8 cellular contexts compared by ENCODE assay signal in genomic region chr6:30617565-30618269, GRCh38. TPM values are rescaled to one million over a fixed set of nuclear protein-coding genes. Genes with fewer than 3 reads are reported as not detected.
DNase-seq lines count a peak whose midpoint lies in the region; ATAC-seq and TF ChIP-seq lines count a peak whose summit lies in the region.

Gene MRPS18B, plus strand, starts transcription at chr6:30617840. Its CDS starts 26 bp downstream, at chr6:30617866.

- peaks cover 42% of the 10 kb centered on the region for H3K4me1 Mint-ChIP-seq in activated CD4-positive, alpha-beta memory T cell treated with anti-CD3 and anti-CD28 coated beads for 36 hours (ENCODE audit: low read depth)

- peak; percentile 81 for ATAC-seq in GM19397 (IDR thresholded peaks at IDR 0.05; ENCODE audit: unreplicated experiment)
- peak; percentile 63 for ATAC-seq in HG03571 (IDR thresholded peaks at IDR 0.05; ENCODE audit: unreplicated experiment)

- H3K27me3 ChIP-seq in duodenal mucosa (ENCODE audit: control insufficient read depth in 1 of 2, insufficient read depth in 2 of 2, low read length in 2 of 2), result no peaks in the 10 kb centered on the region

- DNase-seq in NCI-H82 (lab: John Stamatoyannopoulos, UW) (peak; percentile 98), lower leg skin (ENCODE audit: low spot score in 2 of 2) (peak; percentile 98 to 99)
- peak; percentile 98 for DNase-seq in activated CD4-positive, alpha-beta memory T cell treated with anti-CD3 and anti-CD28 coated beads for 36 hours
- peak; percentile 93 to 96 for DNase-seq in stimulated activated CD4-positive, alpha-beta T cell treated with anti-CD3 and anti-CD28 coated beads, Interleukin-4, amount 100 ng/mL, for 48 hours (ENCODE audit: low read depth in 2 of 2)

- peak within 1 kb of the TSS; percentile 94 to 99 for H3K4me3 ChIP-seq in duodenal mucosa (ENCODE audit: low read depth in 1 of 2, low read length in 2 of 2)
- peak within 1 kb of the TSS; percentile 88 for H3K4me3 ChIP-seq in lower leg skin (ENCODE audit: low read depth, poor library complexity, severe bottlenecking)

- no peaks in the 10 kb centered on the region for H3K9me3 ChIP-seq in duodenal mucosa (ENCODE audit: control insufficient read depth in 1 of 2, low read length in 2 of 2)

- peak within 1 kb of the TSS; percentile 87 for H3K27ac ChIP-seq in C4-2B
- peak within 1 kb of the TSS; percentile 98 for H3K27ac ChIP-seq in duodenal mucosa (ENCODE audit: low read depth, low read length)

- no peaks in the 10 kb centered on the region for H3K9me3 Mint-ChIP-seq in activated CD4-positive, alpha-beta memory T cell treated with anti-CD3 and anti-CD28 coated beads for 36 hours

- H3K9ac ChIP-seq in duodenal mucosa (ENCODE audit: low read depth in 1 of 2, low read length in 2 of 2), result peak within 1 kb of the TSS; percentile 100

- H3K36me3 ChIP-seq in duodenal mucosa (ENCODE audit: control insufficient read depth in 1 of 2, insufficient read depth in 2 of 2, low read length in 2 of 2), result peaks cover 23 to 41% of the 10 kb centered on the region in 2 donors

- peak within 1 kb of the TSS; percentile 97 for H3K4me3 Mint-ChIP-seq in activated CD4-positive, alpha-beta memory T cell treated with anti-CD3 and anti-CD28 coated beads for 36 hours

- intact Hi-C loops in activated CD4-positive, alpha-beta memory T cell treated with anti-CD3 and anti-CD28 coated beads for 36 hours (cut with micrococcal nuclease), result loop anchor here (1.0 to 5.0 kb wide), 15 partner anchors 9 to 880 kb away; partner anchors contain the start of genes ABCF1, ATAT1, C6orf136 and DHX16
- intact Hi-C loops in lower leg skin (cut with DNase I; ENCODE audit: low total_unique reads), result no loop called here

- CTCF ChIA-PET in activated CD4-positive, alpha-beta memory T cell treated with anti-CD3 and anti-CD28 coated beads for 36 hours (lab: Charles Lee), result interaction anchor here (0.7 to 2.4 kb wide), 10 partner anchors 9 to 161 kb away, joined by 3 to 17 read pairs (median 4); partner anchors contain the start of genes ATAT1 and DHX16

- TF ChIP-seq CTCF in C4-2B (conservative IDR thresholded peaks at IDR 0.05) (no peak), lower leg skin (IDR thresholded peaks at IDR 0.05) (no peak)

- 0 to 1% methylated on average over 34 of the region's 34 CpGs for WGBS in lower leg skin, 2 donors

- peaks cover 68% of the 10 kb centered on the region for H3K36me3 Mint-ChIP-seq in activated CD4-positive, alpha-beta memory T cell treated with anti-CD3 and anti-CD28 coated beads for 36 hours

- peaks cover 29 to 33% of the 10 kb centered on the region in 2 donors for H3K4me1 ChIP-seq in duodenal mucosa (ENCODE audit: control insufficient read depth in 1 of 2, insufficient read depth in 2 of 2, low read length in 2 of 2)

- POLR2A ChIA-PET in activated CD4-positive, alpha-beta memory T cell treated with anti-CD3 and anti-CD28 coated beads for 36 hours (lab: Charles Lee), result interaction anchor here (0.6 to 1.8 kb wide), 20 partner anchors 9 to 924 kb away, joined by 3 to 11 read pairs (median 4); partner anchors contain the start of genes ABCF1, ATAT1, DDX39B and MDC1

- H3K27ac Mint-ChIP-seq in activated CD4-positive, alpha-beta memory T cell treated with anti-CD3 and anti-CD28 coated beads for 36 hours, result peak within 1 kb of the TSS; percentile 98

- TF ChIP-seq POLR2A in lower leg skin (IDR thresholded peaks at IDR 0.05), result peak in 1 of 2 donors; percentile 73

- peaks cover 5% of the 10 kb centered on the region for H3K27me3 Mint-ChIP-seq in activated CD4-positive, alpha-beta memory T cell treated with anti-CD3 and anti-CD28 coated beads for 36 hours

RNA-seq across cellular contexts. Expression of gene MRPS18B, which starts in this region (rescaled TPM):
- 10 to 100 TPM; 90.9 to 95.3 TPM for total RNA-seq in activated CD4-positive, alpha-beta memory T cell treated with anti-CD3 and anti-CD28 coated beads for 36 hours
- total RNA-seq in lower leg skin, result 10 to 100 TPM; 57.2 to 64.8 (median 62.2) TPM

Comparison
In these comparisons a context has a peak if more than half of its experiments do, and no peak if none do; other contexts are left out.
1. Peak in every context shown above with its lines: DNase-seq, ATAC-seq, H3K4me3 ChIP-seq and H3K27ac ChIP-seq.